Comparison of ENCODE assay signal across 10 cellular contexts in the genomic region with DNA sequence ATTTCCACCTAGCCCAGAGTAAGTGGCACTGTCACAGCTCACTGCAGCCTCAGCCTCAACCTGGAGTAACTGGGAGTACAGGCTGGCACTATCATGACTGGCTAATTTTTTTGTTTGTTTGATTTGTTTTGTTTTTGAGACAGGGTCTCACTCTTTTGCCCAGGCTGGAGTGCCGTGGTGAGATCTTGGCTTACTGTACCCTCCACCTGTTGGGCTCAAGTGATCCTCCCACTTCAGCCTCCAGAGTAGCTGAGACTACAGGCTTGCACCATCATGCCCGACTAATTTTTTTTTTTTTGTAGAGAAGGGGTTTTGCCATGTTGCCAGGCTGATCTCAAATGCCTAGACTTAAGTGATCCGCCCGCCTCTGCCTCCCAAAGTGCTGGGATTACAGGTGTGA. TPM values are rescaled to one million over a fixed set of nuclear protein-coding genes. Genes with fewer than 3 reads are reported as not detected.
DNase-seq lines count a peak whose midpoint lies in the region; ATAC-seq and TF ChIP-seq lines count a peak whose summit lies in the region.
"Had no signal": no experiment of that assay in that cellular context is flagged by ENCODE, and none has a peak within 500 bp of the region (broad histone marks: within the 10 kb centered on the region; RNA-seq: fewer than 3 reads in every experiment).

No MANE protein-coding gene starts in this region.

- peaks cover 16% of the 10 kb centered on the region for H3K36me3 Mint-ChIP-seq in Caco-2 (ENCODE audit: insufficient read depth, unreplicated experiment)
- H3K36me3 Mint-ChIP-seq in activated naive CD8-positive, alpha-beta T cell: no peaks in the 10 kb centered on the region
- no peaks in the 10 kb centered on the region for H3K36me3 Mint-ChIP-seq in nephron (ENCODE audit: low read depth)

- H3K4me1 Mint-ChIP-seq in Caco-2 (ENCODE audit: low read depth, unreplicated experiment) (no peaks in the 10 kb centered on the region), nephron (peaks cover 10% of the 10 kb centered on the region)
- H3K4me1 Mint-ChIP-seq in activated naive CD8-positive, alpha-beta T cell (ENCODE audit: low read depth): peaks cover 20% of the 10 kb centered on the region

- ATAC-seq in HG03439 (IDR thresholded peaks at IDR 0.05; ENCODE audit: unreplicated experiment) (no peak), HG03135 (IDR thresholded peaks at IDR 0.05; ENCODE audit: unreplicated experiment) (no peak)

- H3K4me3 ChIP-seq in Caco-2 (ENCODE audit: low read depth, low read length) (no peak overlapping the region; the same call in 1 of the 2 replicates), HL-60 (replicated peaks; ENCODE audit: insufficient read depth, low read length) (peak overlapping the region; percentile 55)

- H3K27me3 ChIP-seq in Caco-2 (replicated peaks; ENCODE audit: control insufficient read depth, insufficient read depth, low read length) (no peaks in the 10 kb centered on the region), HL-60 (ENCODE audit: insufficient read depth, poor library complexity, severe bottlenecking) (no peaks in the 10 kb centered on the region)

- H3K9me3 ChIP-seq in Caco-2: no peaks in the 10 kb centered on the region

- no peak for DNase-seq in Caco-2
- DNase-seq in HL-60 (ENCODE audit: low read depth in 1 of 2, low spot score in 1 of 2): no peak
- DNase-seq in T-helper 9 cell: no peak
- no peak for DNase-seq in activated CD4-positive, alpha-beta T cell treated with anti-CD3 and anti-CD28 coated beads for 1 hour
- DNase-seq: activated CD4-positive, alpha-beta T cell treated with anti-CD3 and anti-CD28 coated beads, Interleukin-2, amount 50 U/mL, for 4 hours had no signal

- H3K4me3 Mint-ChIP-seq in Caco-2 (ENCODE audit: unreplicated experiment): peak overlapping the region; percentile 92
- H3K4me3 Mint-ChIP-seq in activated naive CD8-positive, alpha-beta T cell: peak overlapping the region; percentile 97
- H3K4me3 Mint-ChIP-seq in nephron: peak overlapping the region; percentile 95 to 100 (median 95)

- intact Hi-C loops in Caco-2 (cut with micrococcal nuclease; ENCODE audit: unreplicated experiment): loop anchor here (1.0 to 2.0 kb wide), 4 partner anchors 65 to 199 kb away; partner anchors contain the start of gene MGST3

- CTCF ChIA-PET in Caco-2 (lab: Charles Lee): no interaction called here

- peaks cover 11% of the 10 kb centered on the region; the same call in 1 of the 2 replicates for H3K4me1 ChIP-seq in Caco-2

- no TSS peak for BruUV-seq in Caco-2 (replicated peaks; lab: Mats Ljungman, UMichigan)

- TF ChIP-seq CTCF in Caco-2 (IDR thresholded peaks at IDR 0.05; ENCODE audit: insufficient read depth in 1 of 2, low read depth in 1 of 2, low read length in 1 of 2, severe bottlenecking in 1 of 2, unreplicated experiment in 1 of 2) (no peak), HL-60 (IDR thresholded peaks at IDR 0.05; ENCODE audit: insufficient read depth, low read length) (no peak), nephron (IDR thresholded peaks at IDR 0.05; ENCODE audit: unreplicated experiment in 3 of 3) (no peak)

- peak overlapping the region; percentile 95 for H3K27ac Mint-ChIP-seq in Caco-2 (ENCODE audit: unreplicated experiment)
- H3K27ac Mint-ChIP-seq in activated naive CD8-positive, alpha-beta T cell: no peak overlapping the region
- peak overlapping the region in 2 of 3 experiments; percentile 97 to 98 for H3K27ac Mint-ChIP-seq in nephron

- peak overlapping the region; percentile 98 for H3K27ac ChIP-seq in HL-60 (replicated peaks)

- POLR2A ChIA-PET in Caco-2 (lab: Charles Lee): interaction anchor here (0.5 kb wide), 1 partner anchor 27 kb away, joined by 4 read pairs; no protein-coding TSS in a partner anchor

- H3K36me3 ChIP-seq in Caco-2 (ENCODE audit: control insufficient read depth, insufficient read depth, low read length): no peaks in the 10 kb centered on the region

- no peaks in the 10 kb centered on the region for H3K9me3 Mint-ChIP-seq in Caco-2 (ENCODE audit: unreplicated experiment)
- H3K9me3 Mint-ChIP-seq in activated naive CD8-positive, alpha-beta T cell (ENCODE audit: low read depth): no peaks in the 10 kb centered on the region
- H3K9me3 Mint-ChIP-seq in nephron: no peaks in the 10 kb centered on the region
- H3K9me3 Mint-ChIP-seq: central memory CD8-positive, alpha-beta T cell had no signal

- no peaks in the 10 kb centered on the region for H3K27me3 Mint-ChIP-seq in Caco-2 (ENCODE audit: insufficient read depth, unreplicated experiment)
- no peaks in the 10 kb centered on the region for H3K27me3 Mint-ChIP-seq in activated naive CD8-positive, alpha-beta T cell
- peaks cover 6% of the 10 kb centered on the region for H3K27me3 Mint-ChIP-seq in nephron (ENCODE audit: low read depth)
- H3K27me3 Mint-ChIP-seq: central memory CD8-positive, alpha-beta T cell had no signal

RNA-seq across cellular contexts. Expression of gene UCK2, which starts 2.5 kb away (rescaled TPM):
- 65.0 and 67.2 TPM in 2 replicates for total RNA-seq in Caco-2 (2022)
